8 cellular contexts compared by ENCODE assay signal in the genomic region with DNA sequence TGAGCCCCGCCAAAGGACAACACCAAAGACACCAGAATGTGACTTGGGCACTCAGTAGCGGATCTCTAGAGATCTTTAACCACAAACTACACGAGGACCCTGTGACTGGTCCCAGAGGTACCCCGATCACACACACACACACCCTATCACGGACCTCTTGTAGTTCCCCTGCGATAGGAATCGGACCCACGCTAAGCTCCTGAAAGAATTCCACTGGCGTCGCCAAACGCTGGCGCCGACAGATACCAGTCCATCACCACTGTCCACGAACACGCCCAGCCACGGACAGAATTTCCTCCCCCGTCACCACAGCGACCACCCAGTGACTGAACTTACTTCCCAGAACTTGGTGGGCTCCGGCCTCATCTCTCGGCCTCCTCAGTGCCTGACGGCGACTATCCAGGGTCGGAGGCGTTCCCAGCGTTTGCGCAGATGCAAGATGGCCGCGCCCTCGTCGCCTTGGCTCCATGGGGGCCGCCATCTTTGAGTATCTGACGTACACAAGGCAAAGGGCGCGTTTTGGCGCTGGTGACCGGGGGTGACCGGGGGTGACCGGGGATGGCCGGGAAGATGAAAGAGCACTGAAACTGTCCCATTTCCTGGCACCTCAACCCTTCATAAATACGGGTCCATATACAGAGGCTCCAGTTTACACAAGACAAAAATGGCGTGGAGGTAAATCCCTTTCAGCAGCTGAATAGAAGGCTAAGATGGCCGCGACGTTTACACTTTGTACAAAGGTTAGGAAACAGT. TPM values are rescaled to one million over a fixed set of nuclear protein-coding genes. Genes with fewer than 3 reads are reported as not detected.
A peak's percentile ranks its signal among the peaks of the same experiment; 100 is the strongest.
DNase-seq lines count a peak whose midpoint lies in the region; ATAC-seq and TF ChIP-seq lines count a peak whose summit lies in the region.

A gene (minus strand): TSS at position 407 of the 753 bp plus-strand sequence. CDS start 4,500 bp downstream, outside the sequence.

- H3K4me3 ChIP-seq in AG04450 (ENCODE audit: low read depth, low read length) (peak within 1 kb of the TSS; percentile 93), dorsolateral prefrontal cortex (peak within 1 kb of the TSS; percentile 41 to 96 (median 87)), right lobe of liver (peak within 1 kb of the TSS; percentile 68 to 79 (median 75))

- DNase-seq in AG04450 (ENCODE audit: low read depth, low spot score) (peak; percentile 52), NCI-H526 (lab: John Stamatoyannopoulos, UW) (peak; percentile 85 to 96), dorsolateral prefrontal cortex (peak; percentile 87 to 95 (median 94)), right lobe of liver (peak; percentile 91 to 93 (median 93))
- DNase-seq in activated CD4-positive, alpha-beta memory T cell treated with anti-CD3 and anti-CD28 coated beads, Interleukin-2, amount 10 ng/mL, durations not matched to agents 7 days and 5 days, result peak; percentile 87
- DNase-seq in stimulated activated CD4-positive, alpha-beta T cell treated with anti-CD3 and anti-CD28 coated beads, Interleukin-4, amount 100 ng/mL, for 1 hour, result peak; percentile 86

- under 1% methylated on average over 18 of the region's 44 CpGs for WGBS in right lobe of liver (ENCODE audit: insufficient coverage, low coverage, low lambda C conversion rate, missing lambda C conversion rate)

- no peak for TF ChIP-seq CTCF in AG04450 (IDR thresholded peaks at IDR 0.05; ENCODE audit: low read depth, low read length)
- TF ChIP-seq CTCF in dorsolateral prefrontal cortex (IDR thresholded peaks at IDR 0.05 in 54 of 56, conservative IDR thresholded peaks at IDR 0.05 in 2 of 56; ENCODE audit: low read depth in 1 of 56, partially characterized antibody in 56 of 56), result peak in 19 of 56 donors; percentile 3 to 47 (median 20)
- no peak for TF ChIP-seq CTCF in right lobe of liver (IDR thresholded peaks at IDR 0.05)

- H3K27me3 ChIP-seq in AG04450 (ENCODE audit: control insufficient read depth, insufficient read depth, low read length), result no peaks in the 10 kb centered on the region
- H3K27me3 ChIP-seq in dorsolateral prefrontal cortex, result no peaks in the 10 kb centered on the region
- no peaks in the 10 kb centered on the region for H3K27me3 ChIP-seq in right lobe of liver

- no peaks in the 10 kb centered on the region for H3K27me3 Mint-ChIP-seq in activated CD4-positive, alpha-beta memory T cell treated with anti-CD3 and anti-CD28 coated beads, Interleukin-2, amount 10 ng/mL, durations not matched to agents 7 days and 5 days

- H3K4me3 Mint-ChIP-seq in activated CD4-positive, alpha-beta memory T cell treated with anti-CD3 and anti-CD28 coated beads, Interleukin-2, amount 10 ng/mL, durations not matched to agents 7 days and 5 days, result peak within 1 kb of the TSS; percentile 93

- H3K27ac Mint-ChIP-seq in activated CD4-positive, alpha-beta memory T cell treated with anti-CD3 and anti-CD28 coated beads, Interleukin-2, amount 10 ng/mL, durations not matched to agents 7 days and 5 days, result peak within 1 kb of the TSS; percentile 92

- H3K4me1 Mint-ChIP-seq in activated CD4-positive, alpha-beta memory T cell treated with anti-CD3 and anti-CD28 coated beads, Interleukin-2, amount 10 ng/mL, durations not matched to agents 7 days and 5 days, result peaks cover 19% of the 10 kb centered on the region

- TF ChIP-seq POLR2A in right lobe of liver (IDR thresholded peaks at IDR 0.05), result peak; percentile 22

- CTCF ChIA-PET in AG04450 (lab: Charles Lee), result no interaction called here
- CTCF ChIA-PET in activated CD4-positive, alpha-beta memory T cell treated with anti-CD3 and anti-CD28 coated beads, Interleukin-2, amount 10 ng/mL, durations not matched to agents 7 days and 5 days (lab: Charles Lee), result interaction anchor here (0.6 to 1.5 kb wide), 2 partner anchors 178 to 230 kb away, joined by 3 to 4 read pairs; no protein-coding TSS in a partner anchor

- ATAC-seq in GM18870 (IDR thresholded peaks at IDR 0.05; ENCODE audit: unreplicated experiment) (peak; percentile 65), HG03196 (IDR thresholded peaks at IDR 0.05; ENCODE audit: unreplicated experiment) (peak; percentile 97), right lobe of liver (peak; percentile 99 to 100 (median 100))

- peaks cover 0 to 3% (median under 1%) of the 10 kb centered on the region in 4 donors for H3K4me1 ChIP-seq in right lobe of liver

- H3K27ac ChIP-seq in AG04450 (ENCODE audit: low read depth, low read length) (peak within 1 kb of the TSS; percentile 4), dorsolateral prefrontal cortex (peak within 1 kb of the TSS; percentile 63 to 97 (median 90)), right lobe of liver (peak within 1 kb of the TSS; percentile 27 to 73 (median 33))

- H3K9me3 Mint-ChIP-seq in activated CD4-positive, alpha-beta memory T cell treated with anti-CD3 and anti-CD28 coated beads, Interleukin-2, amount 10 ng/mL, durations not matched to agents 7 days and 5 days, result peaks cover 40% of the 10 kb centered on the region

- peaks cover 0 to 9% (median 3%) of the 10 kb centered on the region in 4 donors for H3K36me3 ChIP-seq in right lobe of liver

- H3K9me3 ChIP-seq in AG04450 (ENCODE audit: control insufficient read depth, insufficient read depth, low read length), result peaks cover 19% of the 10 kb centered on the region
- H3K9me3 ChIP-seq in right lobe of liver, result peaks cover 0 to 19% (median 0%) of the 10 kb centered on the region in 4 donors

- peaks cover 61% of the 10 kb centered on the region for H3K36me3 Mint-ChIP-seq in activated CD4-positive, alpha-beta memory T cell treated with anti-CD3 and anti-CD28 coated beads, Interleukin-2, amount 10 ng/mL, durations not matched to agents 7 days and 5 days (ENCODE audit: low read depth)

- POLR2A ChIA-PET in AG04450 (lab: Yijun Ruan, JAX), result no interaction called here
- POLR2A ChIA-PET in activated CD4-positive, alpha-beta memory T cell treated with anti-CD3 and anti-CD28 coated beads, Interleukin-2, amount 10 ng/mL, durations not matched to agents 7 days and 5 days (lab: Charles Lee), result interaction anchor here (0.6 to 3.8 kb wide), 9 partner anchors 13 to 229 kb away, joined by 3 to 18 read pairs (median 4); a partner anchor contains a TSS

- intact Hi-C loops in dorsolateral prefrontal cortex (cut with DNase I) (loop anchor here (1.0 kb wide), 2 partner anchors 19 to 22 kb away; a partner anchor contains a TSS), right lobe of liver (cut with DNase I) (no loop called here)

RNA-seq across cellular contexts. Expression of the gene that starts here (rescaled TPM):
- polyA plus RNA-seq in AG04450 (2011; rRNA removed), result 5.0 and 7.6 TPM in 2 replicates
- polyA minus RNA-seq in AG04450 (2011; rRNA and poly(A)+ RNA removed), result 12.0 and 17.5 TPM in 2 replicates
- 10 to 100 TPM; 11.4 to 12.1 TPM for total RNA-seq in activated CD4-positive, alpha-beta memory T cell treated with anti-CD3 and anti-CD28 coated beads, Interleukin-2, amount 10 ng/mL, durations not matched to agents 7 days and 5 days
- total RNA-seq in dorsolateral prefrontal cortex (10 to 100 TPM; 15.5 to 29.9 (median 22.6) TPM), right lobe of liver (1 to 10 TPM; 1.2 to 5.0 (median 3.3) TPM)

Comparison
In these comparisons a context has a peak if more than half of its experiments do, and no peak if none do; other contexts are left out.
1. Peak in every context shown above with its lines: DNase-seq, ATAC-seq, H3K4me3 ChIP-seq and H3K27ac ChIP-seq.
2. H3K27ac ChIP-seq: peak in every context shown above with its lines; median percentile 90 in dorsolateral prefrontal cortex; 33 in right lobe of liver; 4 in AG04450.
3. intact Hi-C loops: an anchor here in dorsolateral prefrontal cortex (1.0 kb wide); none called in right lobe of liver.